ENCODE assay signal across 7 cellular contexts in genomic region chr5:175958515-175958914, GRCh38. TPM values are rescaled to one million over a fixed set of nuclear protein-coding genes. Genes with fewer than 3 reads are reported as not detected.
DNase-seq lines count a peak whose midpoint lies in the region; ATAC-seq, FAIRE-seq and TF ChIP-seq lines count a peak whose summit lies in the region.
"Not testable (repeated sequence)": the region's sequence is repeated elsewhere in the genome, so short reads cannot be mapped to it uniquely, and the experiment has no call there.

No MANE protein-coding gene starts in this region.

- not testable (repeated sequence) for DNase-seq in GM12891 (ENCODE audit: insufficient read length, low spot score); RWPE2 (ENCODE audit: low spot score)
- peak; percentile 2 for DNase-seq in NCI-H226
- DNase-seq in amniotic epithelial cell (ENCODE audit: low read depth) = peak; percentile 37
- peak; percentile 74 for DNase-seq in bronchial epithelial cell (ENCODE audit: low read depth)

- TF ChIP-seq CTCF in RWPE2 (IDR thresholded peaks at IDR 0.05; ENCODE audit: poor library complexity, severe bottlenecking); bronchial epithelial cell (IDR thresholded peaks at IDR 0.05; ENCODE audit: insufficient read depth, low read length, severe bottlenecking): not testable (repeated sequence)

- not testable (repeated sequence) for H3K36me3 ChIP-seq in RWPE2 (ENCODE audit: low read depth); bronchial epithelial cell (ENCODE audit: control insufficient read depth, insufficient read depth, low read length)

- not testable (repeated sequence) for H3K4me3 ChIP-seq in RWPE2 (ENCODE audit: severe bottlenecking); bronchial epithelial cell (ENCODE audit: low read depth, low read length)

- not testable (repeated sequence) for H3K27me3 ChIP-seq in RWPE2 (ENCODE audit: insufficient read depth, poor library complexity, severe bottlenecking); bronchial epithelial cell (ENCODE audit: control insufficient read depth, insufficient read depth, low read length)

- TF ChIP-seq POLR2A in GM12891 (IDR thresholded peaks at IDR 0.05; ENCODE audit: low read depth, low read length) = not testable (repeated sequence)

- peak; percentile 50 for ATAC-seq in RWPE2 (ENCODE audit: low read depth)
- ATAC-seq in activated T-helper 17 cell treated with anti-CD3 and anti-CD28 coated beads, Interleukin-2, amount 50 U/mL, for 72 hours (replicated peaks) = peak; percentile 66
- ATAC-seq in esophagus mucosa = peak; percentile 58

- not testable (repeated sequence) for H3K27ac ChIP-seq in RWPE2 (ENCODE audit: poor library complexity, severe bottlenecking)

- not testable (repeated sequence) for H3K4me1 Mint-ChIP-seq in activated T-helper 17 cell treated with anti-CD3 and anti-CD28 coated beads, Interleukin-2, amount 50 U/mL, for 72 hours

- not testable (repeated sequence) for H3K9me3 Mint-ChIP-seq in activated T-helper 17 cell treated with anti-CD3 and anti-CD28 coated beads, Interleukin-2, amount 50 U/mL, for 72 hours

- H3K27me3 Mint-ChIP-seq in activated T-helper 17 cell treated with anti-CD3 and anti-CD28 coated beads, Interleukin-2, amount 50 U/mL, for 72 hours = not testable (repeated sequence)

- H3K4me1 ChIP-seq in RWPE2 (ENCODE audit: insufficient read depth, poor library complexity, severe bottlenecking) = not testable (repeated sequence)

- not testable (repeated sequence) for H3K27ac Mint-ChIP-seq in activated T-helper 17 cell treated with anti-CD3 and anti-CD28 coated beads, Interleukin-2, amount 50 U/mL, for 72 hours

- not testable (repeated sequence) for H3K4me3 Mint-ChIP-seq in activated T-helper 17 cell treated with anti-CD3 and anti-CD28 coated beads, Interleukin-2, amount 50 U/mL, for 72 hours

- FAIRE-seq in GM12891 (lab: Jason Lieb, UNC) (peak; percentile 28), bronchial epithelial cell (lab: Jason Lieb, UNC) (peak; percentile 91)

- H3K9me3 ChIP-seq in RWPE2 (ENCODE audit: severe bottlenecking) = not testable (repeated sequence)

- H3K36me3 Mint-ChIP-seq in activated T-helper 17 cell treated with anti-CD3 and anti-CD28 coated beads, Interleukin-2, amount 50 U/mL, for 72 hours (ENCODE audit: low read depth) = peaks cover 32% of the 10 kb centered on the region

RNA-seq across cellular contexts. Expression of gene THOC3, which starts 9.6 kb away (rescaled TPM):
- polyA plus RNA-seq in GM12891 (2012; ENCODE audit: low read depth, missing spikeins) = 47.4 TPM
- 100 to 1,000 TPM; 122 to 126 TPM for total RNA-seq in activated T-helper 17 cell treated with anti-CD3 and anti-CD28 coated beads, Interleukin-2, amount 50 U/mL, for 72 hours
- 97.4 and 174 TPM in 2 replicates for total RNA-seq in bronchial epithelial cell
- 155 TPM for total RNA-seq in esophagus mucosa
